Comparison of ENCODE assay signal across 39 cellular contexts in the genomic region with DNA sequence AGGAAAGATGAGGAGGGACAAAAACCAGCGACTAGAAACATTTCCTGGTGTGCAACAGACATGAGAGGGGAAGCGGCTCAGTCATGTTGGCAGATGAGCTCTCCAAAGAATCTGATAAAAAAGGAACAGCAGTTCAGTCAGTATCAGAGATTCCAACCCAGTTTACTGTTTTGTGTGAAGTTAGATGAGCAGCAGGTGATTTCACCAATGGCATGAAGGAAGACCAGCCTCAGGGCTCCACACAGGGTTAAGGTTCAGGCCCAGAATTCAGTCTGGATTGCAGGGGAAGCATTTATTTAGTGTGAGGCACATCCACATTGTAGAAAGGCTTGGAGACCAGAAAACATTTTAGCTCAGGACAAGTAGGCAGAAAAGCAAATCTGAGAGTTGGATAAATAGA.
"Had no signal": no experiment of that assay in that cellular context is flagged by ENCODE, and none has a peak within 500 bp of the region (broad histone marks: within the 10 kb centered on the region; RNA-seq: fewer than 3 reads in every experiment).

No MANE protein-coding gene starts in this region.

- H3K4me1 ChIP-seq: ascending aorta had no signal

- H3K27ac ChIP-seq: ascending aorta, cardiac muscle cell, VCaP had no signal

- H3K4me3 ChIP-seq: ascending aorta, cardiac muscle cell had no signal

- H3K4me1 Mint-ChIP-seq: activated B cell treated with CpG ODN at 0.5 μM for 24 hours; activated CD4-positive, alpha-beta T cell treated with anti-CD3 and anti-CD28 coated beads, Interleukin-2, amount 10 ng/mL, durations not matched to agents 24 days and 14 days; activated naive CD4-positive, alpha-beta T cell treated with anti-CD3 and anti-CD28 coated beads, Interleukin-2, amount 10 ng/mL, durations not matched to agents 7 days and 5 days; activated naive CD4-positive, alpha-beta T cell treated with anti-CD3 and anti-CD28 coated beads, Interleukin-2, amount 50 U/mL, for 24 hours; activated naive CD8-positive, alpha-beta T cell treated with anti-CD3 and anti-CD28 coated beads, Interleukin-2, amount 10 ng/mL, durations not matched to agents 7 days and 5 days; activated naive CD8-positive, alpha-beta T cell treated with anti-CD3 and anti-CD28 coated beads, Interleukin-2, amount 50 U/mL, for 24 hours; activated T-helper 17 cell treated with anti-CD3 and anti-CD28 coated beads, Interleukin-2, amount 50 U/mL, for 72 hours; brain; central memory CD8-positive, alpha-beta T cell had no signal

- H3K36me3 ChIP-seq: ascending aorta, cardiac muscle cell had no signal

- H3K27me3 Mint-ChIP-seq: activated B cell treated with CpG ODN at 0.5 μM for 24 hours; activated CD4-positive, alpha-beta memory T cell treated with anti-CD3 and anti-CD28 coated beads for 36 hours; activated CD4-positive, alpha-beta T cell treated with anti-CD3 and anti-CD28 coated beads, Interleukin-2, amount 10 ng/mL, durations not matched to agents 24 days and 14 days; activated CD8-positive, alpha-beta T cell treated with anti-CD3 and anti-CD28 coated beads for 36 hours; activated naive CD4-positive, alpha-beta T cell treated with anti-CD3 and anti-CD28 coated beads, Interleukin-2, amount 10 ng/mL, durations not matched to agents 7 days and 5 days; activated naive CD4-positive, alpha-beta T cell treated with anti-CD3 and anti-CD28 coated beads, Interleukin-2, amount 50 U/mL, for 24 hours; activated naive CD8-positive, alpha-beta T cell; activated naive CD8-positive, alpha-beta T cell treated with anti-CD3 and anti-CD28 coated beads, Interleukin-2, amount 10 ng/mL, durations not matched to agents 7 days and 5 days; activated naive CD8-positive, alpha-beta T cell treated with anti-CD3 and anti-CD28 coated beads, Interleukin-2, amount 50 U/mL, for 24 hours; activated T-helper 17 cell treated with anti-CD3 and anti-CD28 coated beads, Interleukin-2, amount 50 U/mL, for 72 hours; brain; central memory CD8-positive, alpha-beta T cell had no signal

- DNase-seq: activated B cell treated with CpG ODN at 0.5 μM for 24 hours; activated CD4-positive, alpha-beta memory T cell treated with anti-CD3 and anti-CD28 coated beads for 36 hours; activated CD4-positive, alpha-beta T cell treated with anti-CD3 and anti-CD28 coated beads for 4 hours; activated CD4-positive, alpha-beta T cell treated with anti-CD3 and anti-CD28 coated beads, Interleukin-2, amount 10 ng/mL, durations not matched to agents 24 days and 14 days; activated CD4-positive, alpha-beta T cell treated with anti-CD3 and anti-CD28 coated beads, Interleukin-2, amount 50 U/mL, for 1 hour; activated CD4-positive, alpha-beta T cell treated with anti-CD3 and anti-CD28 coated beads, Interleukin-2, amount 50 U/mL, for 4 hours; activated CD4-positive, CD25-positive, alpha-beta regulatory T cell treated with anti-CD3 and anti-CD28 coated beads, Interleukin-2, amount 50 U/mL, for 72 hours; activated CD8-positive, alpha-beta memory T cell treated with anti-CD3 and anti-CD28 coated beads, Interleukin-2, amount 50 U/mL, for 4 hours; activated CD8-positive, alpha-beta T cell treated with anti-CD3 and anti-CD28 coated beads for 36 hours; activated effector memory CD4-positive, alpha-beta T cell treated with anti-CD3 and anti-CD28 coated beads, Interleukin-2, amount 50 U/mL, for 16 hours; activated gamma-delta T cell treated with Interleukin-2 at 50 U/mL for 16 hours; activated naive CD4-positive, alpha-beta T cell treated with anti-CD3 and anti-CD28 coated beads, Interleukin-2, amount 10 ng/mL, durations not matched to agents 7 days and 5 days; activated naive CD4-positive, alpha-beta T cell treated with Interleukin-2 at 50 U/mL for 16 hours; activated naive CD8-positive, alpha-beta T cell treated with anti-CD3 and anti-CD28 coated beads, Interleukin-2, amount 10 ng/mL, durations not matched to agents 7 days and 5 days; activated naive CD8-positive, alpha-beta T cell treated with anti-CD3 and anti-CD28 coated beads, Interleukin-2, amount 50 U/mL, for 24 hours; activated T-cell treated with anti-CD3 and anti-CD28 coated beads for 4 hours; activated T-cell treated with anti-CD3 and anti-CD28 coated beads, Interleukin-2, amount 50 U/mL, for 1 hour; activated T-cell treated with anti-CD3 and anti-CD28 coated beads, Interleukin-2, amount 50 U/mL, for 4 hours; activated T-cell treated with anti-CD3 and anti-CD28 coated beads, Interleukin-2, amount 50 U/mL, for 72 hours; amygdala; anterior cingulate cortex; caudate nucleus; cerebellar nuclear complex; T-helper 1 cell; T-helper 2 cell; T-helper 9 cell had no signal

- H3K9me3 Mint-ChIP-seq: activated CD4-positive, alpha-beta memory T cell treated with anti-CD3 and anti-CD28 coated beads for 36 hours; activated CD4-positive, alpha-beta T cell treated with anti-CD3 and anti-CD28 coated beads, Interleukin-2, amount 10 ng/mL, durations not matched to agents 24 days and 14 days; activated CD8-positive, alpha-beta T cell treated with anti-CD3 and anti-CD28 coated beads for 36 hours; activated T-cell treated with anti-CD3 and anti-CD28 coated beads, Interleukin-2, amount 50 U/mL, for 4 hours; activated T-helper 17 cell treated with anti-CD3 and anti-CD28 coated beads, Interleukin-2, amount 50 U/mL, for 72 hours; brain had no signal

- ATAC-seq: activated CD8-positive, alpha-beta T cell treated with anti-CD3 and anti-CD28 coated beads for 36 hours; activated naive CD8-positive, alpha-beta T cell treated with anti-CD3 and anti-CD28 coated beads, Interleukin-2, amount 50 U/mL, for 24 hours; activated T-cell treated with anti-CD3 and anti-CD28 coated beads, Interleukin-2, amount 50 U/mL, for 4 hours; activated T-cell treated with anti-CD3 and anti-CD28 coated beads, Interleukin-2, amount 50 U/mL, for 72 hours; activated T-helper 17 cell treated with anti-CD3 and anti-CD28 coated beads, Interleukin-2, amount 50 U/mL, for 72 hours had no signal

- H3K4me3 Mint-ChIP-seq: activated B cell treated with CpG ODN at 0.5 μM for 24 hours; activated CD4-positive, alpha-beta memory T cell treated with anti-CD3 and anti-CD28 coated beads for 36 hours; activated CD4-positive, alpha-beta T cell treated with anti-CD3 and anti-CD28 coated beads, Interleukin-2, amount 10 ng/mL, durations not matched to agents 24 days and 14 days; activated CD8-positive, alpha-beta T cell treated with anti-CD3 and anti-CD28 coated beads for 36 hours; activated naive CD4-positive, alpha-beta T cell treated with anti-CD3 and anti-CD28 coated beads, Interleukin-2, amount 10 ng/mL, durations not matched to agents 7 days and 5 days; activated naive CD4-positive, alpha-beta T cell treated with anti-CD3 and anti-CD28 coated beads, Interleukin-2, amount 50 U/mL, for 24 hours; activated naive CD8-positive, alpha-beta T cell; activated naive CD8-positive, alpha-beta T cell treated with anti-CD3 and anti-CD28 coated beads, Interleukin-2, amount 10 ng/mL, durations not matched to agents 7 days and 5 days; activated naive CD8-positive, alpha-beta T cell treated with anti-CD3 and anti-CD28 coated beads, Interleukin-2, amount 50 U/mL, for 24 hours; activated T-cell treated with anti-CD3 and anti-CD28 coated beads, Interleukin-2, amount 50 U/mL, for 4 hours; activated T-cell treated with anti-CD3 and anti-CD28 coated beads, Interleukin-2, amount 50 U/mL, for 72 hours; activated T-helper 1 cell treated with anti-CD3 and anti-CD28 coated beads, Interleukin-12 subunit alpha, Interleukin-12 subunit beta, Interleukin-2, Interleukin-4 antibody, amounts not matched to agents 30 ng/mL and 10 ng/mL and 1 ng/mL, durations not matched to agents 14 hours and 24 hours and 36 hours; activated T-helper 17 cell treated with anti-CD3 and anti-CD28 coated beads, Interleukin-2, amount 50 U/mL, for 72 hours; brain; central memory CD8-positive, alpha-beta T cell; T-helper 1 cell treated with Interleukin-12 subunit alpha and Interleukin-12 subunit beta and Interleukin-4 antibody, amounts not matched to agents 30 μg/mL and 1 μg/mL, for 36 hours; T-helper 2 cell treated with Interferon-gamma antibody and Interleukin-4, amounts not matched to agents 5 μg/mL and 100 μg/mL, for 36 hours had no signal

- FAIRE-seq: bronchial epithelial cell, TTC549 had no signal

- H3K27ac Mint-ChIP-seq: activated B cell treated with CpG ODN at 0.5 μM for 24 hours; activated CD4-positive, alpha-beta memory T cell treated with anti-CD3 and anti-CD28 coated beads for 36 hours; activated CD4-positive, alpha-beta T cell treated with anti-CD3 and anti-CD28 coated beads, Interleukin-2, amount 10 ng/mL, durations not matched to agents 24 days and 14 days; activated CD8-positive, alpha-beta T cell treated with anti-CD3 and anti-CD28 coated beads for 36 hours; activated naive CD4-positive, alpha-beta T cell treated with anti-CD3 and anti-CD28 coated beads, Interleukin-2, amount 10 ng/mL, durations not matched to agents 7 days and 5 days; activated naive CD4-positive, alpha-beta T cell treated with anti-CD3 and anti-CD28 coated beads, Interleukin-2, amount 50 U/mL, for 24 hours; activated naive CD8-positive, alpha-beta T cell; activated naive CD8-positive, alpha-beta T cell treated with anti-CD3 and anti-CD28 coated beads, Interleukin-2, amount 10 ng/mL, durations not matched to agents 7 days and 5 days; activated naive CD8-positive, alpha-beta T cell treated with anti-CD3 and anti-CD28 coated beads, Interleukin-2, amount 50 U/mL, for 24 hours; activated T-cell treated with anti-CD3 and anti-CD28 coated beads, Interleukin-2, amount 50 U/mL, for 72 hours; activated T-helper 1 cell treated with anti-CD3 and anti-CD28 coated beads, Interleukin-12 subunit alpha, Interleukin-12 subunit beta, Interleukin-2, Interleukin-4 antibody, amounts not matched to agents 30 ng/mL and 10 ng/mL and 1 ng/mL, durations not matched to agents 14 hours and 24 hours and 36 hours; activated T-helper 17 cell treated with anti-CD3 and anti-CD28 coated beads, Interleukin-2, amount 50 U/mL, for 72 hours; brain; T-helper 1 cell treated with Interleukin-12 subunit alpha and Interleukin-12 subunit beta and Interleukin-4 antibody, amounts not matched to agents 30 μg/mL and 1 μg/mL, for 36 hours; T-helper 2 cell treated with Interferon-gamma antibody and Interleukin-4, amounts not matched to agents 5 μg/mL and 100 μg/mL, for 36 hours had no signal

- H3K27me3 ChIP-seq: ascending aorta, cardiac muscle cell had no signal

- H3K9me3 ChIP-seq: ascending aorta had no signal

- H3K36me3 Mint-ChIP-seq: activated CD4-positive, alpha-beta memory T cell treated with anti-CD3 and anti-CD28 coated beads for 36 hours; activated naive CD4-positive, alpha-beta T cell treated with anti-CD3 and anti-CD28 coated beads, Interleukin-2, amount 10 ng/mL, durations not matched to agents 7 days and 5 days; activated naive CD4-positive, alpha-beta T cell treated with anti-CD3 and anti-CD28 coated beads, Interleukin-2, amount 50 U/mL, for 24 hours; activated naive CD8-positive, alpha-beta T cell; activated naive CD8-positive, alpha-beta T cell treated with anti-CD3 and anti-CD28 coated beads, Interleukin-2, amount 10 ng/mL, durations not matched to agents 7 days and 5 days; brain had no signal
